12 cellular contexts compared by ENCODE assay signal in genomic region chr4:2924765-2925301, GRCh38. TPM values are rescaled to one million over a fixed set of nuclear protein-coding genes. Genes with fewer than 3 reads are reported as not detected.
DNase-seq lines count a peak whose midpoint lies in the region; ATAC-seq and TF ChIP-seq lines count a peak whose summit lies in the region.
"Had no signal": no experiment of that assay in that cellular context is flagged by ENCODE, and none has a peak within 500 bp of the region (broad histone marks: within the 10 kb centered on the region; RNA-seq: fewer than 3 reads in every experiment).

No MANE protein-coding gene starts in this region.

- peak overlapping the region; percentile 32 for H3K27ac Mint-ChIP-seq in activated CD8-positive, alpha-beta T cell treated with anti-CD3 and anti-CD28 coated beads for 36 hours

- no peak for TF ChIP-seq POLR2A in upper lobe of left lung (IDR thresholded peaks at IDR 0.05)

- POLR2A ChIA-PET in activated CD8-positive, alpha-beta T cell treated with anti-CD3 and anti-CD28 coated beads for 36 hours (lab: Charles Lee) = interaction anchor here (0.9 to 1.4 kb wide), 4 partner anchors 11 to 455 kb away, joined by 3 to 6 read pairs (median 4); no protein-coding TSS in a partner anchor

- H3K4me1 Mint-ChIP-seq in activated CD8-positive, alpha-beta T cell treated with anti-CD3 and anti-CD28 coated beads for 36 hours (ENCODE audit: low read depth) = peaks cover 38% of the 10 kb centered on the region

- WGBS in upper lobe of left lung, 2 donors = 76 to 90% methylated on average over 5 to 6 of the region's 7 CpGs

- H3K27me3 ChIP-seq in cardiac muscle cell (no peaks in the 10 kb centered on the region), right atrium auricular region (no peaks in the 10 kb centered on the region), left lung (no peaks in the 10 kb centered on the region), upper lobe of left lung (no peaks in the 10 kb centered on the region)

- no peak for ATAC-seq in activated CD8-positive, alpha-beta T cell treated with anti-CD3 and anti-CD28 coated beads for 36 hours
- ATAC-seq in left lung (peak; percentile 28), upper lobe of left lung (ENCODE audit: low FRiP score in 2 of 2) (peak; percentile 7 to 44), HG02885 (IDR thresholded peaks at IDR 0.05; ENCODE audit: poor library complexity, unreplicated experiment) (no peak)
- ATAC-seq: K562 had no signal

- H3K4me3 Mint-ChIP-seq in activated CD8-positive, alpha-beta T cell treated with anti-CD3 and anti-CD28 coated beads for 36 hours = no peak overlapping the region

- no peaks in the 10 kb centered on the region for H3K4me1 ChIP-seq in cardiac muscle cell (ENCODE audit: low read depth)
- peaks cover 0 to 10% of the 10 kb centered on the region in 2 donors for H3K4me1 ChIP-seq in right atrium auricular region
- peaks cover 13 to 32% of the 10 kb centered on the region in 2 donors for H3K4me1 ChIP-seq in left lung
- H3K4me1 ChIP-seq in upper lobe of left lung = peaks cover 17 to 38% (median 37%) of the 10 kb centered on the region in 4 donors
- H3K4me1 ChIP-seq: Caco-2 had no signal

- TF ChIP-seq CTCF in cardiac muscle cell (IDR thresholded peaks at IDR 0.05; ENCODE audit: low read depth, low read length) = no peak
- no peak for TF ChIP-seq CTCF in right atrium auricular region (IDR thresholded peaks at IDR 0.05)
- TF ChIP-seq CTCF in activated CD8-positive, alpha-beta T cell treated with anti-CD3 and anti-CD28 coated beads for 36 hours (IDR thresholded peaks at IDR 0.05) = no peak
- TF ChIP-seq CTCF in left lung (IDR thresholded peaks at IDR 0.05) = no peak
- TF ChIP-seq CTCF in upper lobe of left lung (IDR thresholded peaks at IDR 0.05) = no peak

- H3K4me3 ChIP-seq in cardiac muscle cell = no peak overlapping the region
- H3K4me3 ChIP-seq in right atrium auricular region = no peak overlapping the region
- no peak overlapping the region for H3K4me3 ChIP-seq in left lung
- H3K4me3 ChIP-seq in upper lobe of left lung = no peak overlapping the region
- H3K4me3 ChIP-seq: K562 had no signal

- intact Hi-C loops in activated CD8-positive, alpha-beta T cell treated with anti-CD3 and anti-CD28 coated beads for 36 hours (cut with micrococcal nuclease) = no loop called here
- intact Hi-C loops in left lung (cut with DNase I) = no loop called here

- no peak for DNase-seq in cardiac muscle cell (ENCODE audit: low read depth in 1 of 2, low spot score in 1 of 2)
- no peak for DNase-seq in right atrium auricular region (ENCODE audit: low spot score)
- no peak for DNase-seq in activated CD8-positive, alpha-beta T cell treated with anti-CD3 and anti-CD28 coated beads for 36 hours
- DNase-seq in left lung = peak in 1 of 2 donors; percentile 27
- DNase-seq in upper lobe of left lung = no peak
- DNase-seq in islet precursor cell = no peak
- no peak for DNase-seq in MV-4-11 (lab: John Stamatoyannopoulos, UW)
- DNase-seq: NCI-H446 treated with DMSO at 0.1 percent for 48 hours; stimulated activated CD4-positive, alpha-beta T cell treated with anti-CD3 and anti-CD28 coated beads, Interleukin-1b, Interleukin-23, amount 100 ng/mL, for 48 hours had no signal

- H3K36me3 Mint-ChIP-seq in activated CD8-positive, alpha-beta T cell treated with anti-CD3 and anti-CD28 coated beads for 36 hours (ENCODE audit: low read depth) = peaks cover 34% of the 10 kb centered on the region

- H3K9me3 ChIP-seq in cardiac muscle cell (ENCODE audit: low read depth) (no peaks in the 10 kb centered on the region), right atrium auricular region (no peaks in the 10 kb centered on the region), left lung (no peaks in the 10 kb centered on the region), upper lobe of left lung (no peaks in the 10 kb centered on the region)
- H3K9me3 ChIP-seq: Caco-2 had no signal

- H3K36me3 ChIP-seq in cardiac muscle cell = peaks cover 23% of the 10 kb centered on the region
- H3K36me3 ChIP-seq in right atrium auricular region = peaks cover 70% of the 10 kb centered on the region
- H3K36me3 ChIP-seq in left lung = peaks cover 0 to 77% of the 10 kb centered on the region in 2 donors
- peaks cover 18 to 88% (median 64%) of the 10 kb centered on the region in 4 donors for H3K36me3 ChIP-seq in upper lobe of left lung

- no peaks in the 10 kb centered on the region for H3K9me3 Mint-ChIP-seq in activated CD8-positive, alpha-beta T cell treated with anti-CD3 and anti-CD28 coated beads for 36 hours

- CTCF ChIA-PET in activated CD8-positive, alpha-beta T cell treated with anti-CD3 and anti-CD28 coated beads for 36 hours (lab: Charles Lee) = interaction anchor here (1.2 to 1.6 kb wide), 2 partner anchors 10 to 29 kb away, joined by 3 to 4 read pairs; no protein-coding TSS in a partner anchor

- H3K27ac ChIP-seq in cardiac muscle cell (peak overlapping the region; percentile 30), right atrium auricular region (no peak overlapping the region), left lung (peak overlapping the region in 1 of 2 donors; percentile 1), upper lobe of left lung (peak overlapping the region; percentile 27 to 48 (median 40))

- H3K27me3 Mint-ChIP-seq in activated CD8-positive, alpha-beta T cell treated with anti-CD3 and anti-CD28 coated beads for 36 hours = no peaks in the 10 kb centered on the region

- no peak for TF ChIP-seq EP300 in upper lobe of left lung (IDR thresholded peaks at IDR 0.05)

RNA-seq across cellular contexts. Expression of gene NOP14, which starts 38.4 kb away (rescaled TPM):
- 14.4 and 19.8 TPM in 2 replicates for total RNA-seq in cardiac muscle cell
- 15.0 and 17.6 TPM in 2 replicates for polyA plus RNA-seq in cardiac muscle cell
- total RNA-seq in right atrium auricular region = 10 to 100 TPM; 12.2 to 14.2 TPM
- total RNA-seq in activated CD8-positive, alpha-beta T cell treated with anti-CD3 and anti-CD28 coated beads for 36 hours = 10 to 100 TPM; 76.8 to 77.3 TPM
- 10 to 100 TPM; 20.4 to 27.3 TPM for total RNA-seq in left lung
- total RNA-seq in upper lobe of left lung = 10 to 100 TPM; 17.2 to 30.4 (median 22.4) TPM

RNA-seq across cellular contexts. Expression of gene GRK4, which starts 38.5 kb away (rescaled TPM):
- total RNA-seq in cardiac muscle cell (9.4 and 12.8 TPM in 2 replicates), right atrium auricular region (1 to 10 TPM; 7.0 to 8.2 TPM), left lung (1 to 10 TPM; 5.3 to 6.8 TPM), upper lobe of left lung (10 to 100 TPM in 1 of 6 donors, 1 to 10 TPM in 5; 3.3 to 10.4 (median 4.7) TPM)
- polyA plus RNA-seq in cardiac muscle cell = 10.0 and 11.1 TPM in 2 replicates
- total RNA-seq in activated CD8-positive, alpha-beta T cell treated with anti-CD3 and anti-CD28 coated beads for 36 hours = 1 to 10 TPM; 2.8 to 3.0 TPM

Comparison
In these comparisons a context has a peak if more than half of its experiments do, and no peak if none do; other contexts are left out.
1. H3K27ac ChIP-seq: peak in cardiac muscle cell (single experiment) and upper lobe of left lung (4 of 4); none in right atrium auricular region (0 of 2).
2. ATAC-seq: peak in left lung (single experiment) and upper lobe of left lung (2 of 2); none in activated CD8-positive, alpha-beta T cell treated with anti-CD3 and anti-CD28 coated beads for 36 hours (single experiment) and HG02885 (single experiment).